Comparison of ENCODE assay signal across 8 cellular contexts in genomic region chr4:43008793-43009192, GRCh38.
"Had no signal": no experiment of that assay in that cellular context is flagged by ENCODE, and none has a peak within 500 bp of the region (broad histone marks: within the 10 kb centered on the region; RNA-seq: fewer than 3 reads in every experiment).

No MANE protein-coding gene starts in this region.

- H3K27ac ChIP-seq: GM23248, HL-60, KMS-11 had no signal

- H3K9ac ChIP-seq: GM23248, KMS-11 had no signal

- DNase-seq: GM23248, GOT3, H9, HCEC 1CT, KBM-7 had no signal

- FAIRE-seq: H54 had no signal

- H2AFZ ChIP-seq: GM23248 had no signal

- H3K4me2 ChIP-seq: KMS-11 had no signal

- H3K4me3 ChIP-seq: GM23248 had no signal
